In the genomic region with DNA sequence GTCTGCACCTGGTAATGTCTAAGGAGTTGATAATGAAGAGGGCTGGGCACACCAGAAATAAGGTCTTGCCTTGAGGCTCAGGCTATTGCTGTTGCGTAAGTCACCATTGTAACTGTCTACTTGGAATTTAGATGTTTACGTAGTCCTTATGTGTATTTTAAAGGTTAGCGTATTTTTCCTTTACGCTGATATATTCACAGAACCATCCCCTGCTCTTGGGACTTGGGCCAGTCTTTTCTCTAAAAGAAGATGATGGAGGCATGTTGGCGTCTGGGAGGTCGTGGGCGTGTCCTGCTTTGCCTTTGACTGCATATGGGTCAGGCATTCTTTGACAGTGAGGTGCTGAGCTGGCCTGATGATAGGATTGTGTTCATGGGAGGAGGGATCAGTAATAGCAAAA, we compare ENCODE assay signal across 23 cellular contexts. TPM values are rescaled to one million over a fixed set of nuclear protein-coding genes. Genes with fewer than 3 reads are reported as not detected.
A peak's percentile ranks its signal among the peaks of the same experiment; 100 is the strongest.
DNase-seq lines count a peak whose midpoint lies in the region; ATAC-seq and TF ChIP-seq lines count a peak whose summit lies in the region.
"Had no signal": no experiment of that assay in that cellular context is flagged by ENCODE, and none has a peak within 500 bp of the region (broad histone marks: within the 10 kb centered on the region; RNA-seq: fewer than 3 reads in every experiment).

No MANE protein-coding gene starts in this region.

- in situ Hi-C loops in mammary epithelial cell (cut with MboI; ENCODE audit: low sequenced_read_pairs in 2 of 2), result no loop called here

- peak; percentile 39 for ATAC-seq in omental fat pad (ENCODE audit: low FRiP score)
- ATAC-seq: CD8-positive, alpha-beta T cell; GM12878 had no signal

- no peak overlapping the region for H2AFZ ChIP-seq in mammary epithelial cell (ENCODE audit: low read depth, low read length)

- CTCF ChIA-PET in MCF 10A (lab: Yijun Ruan, JAX) (no interaction called here), mammary epithelial cell (lab: Charles Lee; ENCODE audit: low non-redundant PET) (no interaction called here)

- WGBS in mammary epithelial cell (ENCODE audit: low coverage, missing lambda C conversion rate), result 86% methylated on average over 7 of the region's 7 CpGs

- peak; percentile 17 for DNase-seq in MCF 10A (ENCODE audit: unreplicated experiment)
- DNase-seq in mammary epithelial cell, result no peak
- DNase-seq in NCI-H226, result peak; percentile 79
- peak; percentile 20 for DNase-seq in fibroblast of mammary gland (ENCODE audit: low read depth)
- DNase-seq in omental fat pad (ENCODE audit: low spot score), result no peak
- DNase-seq in NCI-H526 (lab: John Stamatoyannopoulos, UW), result no peak
- DNase-seq in NOMO-1 (lab: John Stamatoyannopoulos, UW; ENCODE audit: unreplicated experiment in 2 of 2), result no peak
- DNase-seq in NCI-H510A treated with DMSO at 0.1 percent for 48 hours (lab: John Stamatoyannopoulos, UW), result no peak
- DNase-seq: activated CD4-positive, alpha-beta T cell treated with anti-CD3 and anti-CD28 coated beads for 48 hours; activated T-cell treated with anti-CD3 and anti-CD28 coated beads for 4 hours; CD8-positive, alpha-beta T cell; heart right ventricle; left cardiac atrium; NCI-H1436 treated with DMSO at 0.1 percent for 48 hours; NCI-H446; stomach; T1000 had no signal

- no peaks in the 10 kb centered on the region for H3K9me3 ChIP-seq in mammary epithelial cell (replicated peaks; ENCODE audit: insufficient read depth, low read length)
- H3K9me3 ChIP-seq: heart right ventricle, stomach had no signal

- no peaks in the 10 kb centered on the region for H3K27me3 Mint-ChIP-seq in MCF 10A (ENCODE audit: insufficient read depth, unreplicated experiment)
- H3K27me3 Mint-ChIP-seq: central memory CD8-positive, alpha-beta T cell; progenitor cell of endocrine pancreas had no signal

- H3K4me3 ChIP-seq in mammary epithelial cell (replicated peaks in 1 of 3; ENCODE audit: insufficient read depth in 1 of 3, low read depth in 2 of 3, low read length in 3 of 3) (no peak overlapping the region), fibroblast of mammary gland (ENCODE audit: control insufficient read depth, low read depth, low read length) (no peak overlapping the region)
- H3K4me3 ChIP-seq: GM12878, heart right ventricle, SJSA1, stomach had no signal

- peaks cover 72% of the 10 kb centered on the region for H3K79me2 ChIP-seq in mammary epithelial cell (ENCODE audit: insufficient read depth, low read length)

- dilution Hi-C loops in mammary epithelial cell (cut with HindIII; ENCODE audit: low sequenced_read_pairs), result no loop called here

- H3K27ac ChIP-seq in mammary epithelial cell (ENCODE audit: insufficient read depth, low read depth, low read length), result no peak overlapping the region
- H3K27ac ChIP-seq: heart right ventricle, KMS-11, SJSA1, stomach had no signal

- H3K4me2 ChIP-seq in mammary epithelial cell (ENCODE audit: insufficient read depth, low read depth, low read length), result no peak overlapping the region
- H3K4me2 ChIP-seq: KMS-11 had no signal

- H3K4me1 Mint-ChIP-seq in MCF 10A (ENCODE audit: insufficient read depth, unreplicated experiment), result peaks cover 18% of the 10 kb centered on the region

- peaks cover 12% of the 10 kb centered on the region for H3K36me3 ChIP-seq in mammary epithelial cell (ENCODE audit: insufficient read depth, low read length)

- H3K27ac Mint-ChIP-seq in MCF 10A (ENCODE audit: low read depth, unreplicated experiment), result peak overlapping the region; percentile 14
- H3K27ac Mint-ChIP-seq: CD8-positive, alpha-beta T cell; progenitor cell of endocrine pancreas had no signal

- no peaks in the 10 kb centered on the region for H4K20me1 ChIP-seq in mammary epithelial cell (ENCODE audit: insufficient read depth, low read length)

- H3K4me1 ChIP-seq in mammary epithelial cell (ENCODE audit: insufficient read depth, low read length), result peaks cover 3% of the 10 kb centered on the region
- H3K4me1 ChIP-seq: SJSA1 had no signal

- POLR2A ChIA-PET in MCF 10A (lab: Yijun Ruan, JAX), result interaction anchor here (1.0 to 1.8 kb wide), 2 partner anchors 10 to 18 kb away, joined by 3 to 4 read pairs; no protein-coding TSS in a partner anchor

- no peak for TF ChIP-seq CTCF in MCF 10A (IDR thresholded peaks at IDR 0.05; ENCODE audit: unreplicated experiment)
- no peak for TF ChIP-seq CTCF in mammary epithelial cell (conservative IDR thresholded peaks at IDR 0.05 in 1 of 2, IDR thresholded peaks at IDR 0.05 in 1 of 2; ENCODE audit: extremely low read depth in 1 of 2, insufficient read depth in 1 of 2, low read depth in 1 of 2, low read length in 2 of 2)
- TF ChIP-seq CTCF in fibroblast of mammary gland (conservative IDR thresholded peaks at IDR 0.05; ENCODE audit: control insufficient read depth, insufficient read depth, low read depth, low read length), result no peak
- TF ChIP-seq CTCF in omental fat pad (IDR thresholded peaks at IDR 0.05), result no peak

- BruUV-seq in MCF 10A (replicated peaks; lab: Mats Ljungman, UMichigan), result no TSS peak
- BruUV-seq in mammary epithelial cell (replicated peaks; lab: Mats Ljungman, UMichigan), result no TSS peak

- no peaks in the 10 kb centered on the region for H3K27me3 ChIP-seq in mammary epithelial cell (ENCODE audit: insufficient read depth, low read length)
- H3K27me3 ChIP-seq: heart right ventricle, SJSA1, stomach had no signal

- intact Hi-C loops in MCF 10A (cut with micrococcal nuclease) (no loop called here), mammary epithelial cell (cut with micrococcal nuclease) (loop anchor here (10.0 kb wide), 1 partner anchor 556 kb away; no protein-coding TSS in a partner anchor)

- H3K9me3 Mint-ChIP-seq in MCF 10A (ENCODE audit: unreplicated experiment), result no peaks in the 10 kb centered on the region
- H3K9me3 Mint-ChIP-seq: CD8-positive, alpha-beta T cell; central memory CD8-positive, alpha-beta T cell had no signal

- H3K9ac ChIP-seq in mammary epithelial cell (ENCODE audit: insufficient read depth, low read length), result no peak overlapping the region
- H3K9ac ChIP-seq: KMS-11 had no signal

- H3K36me3 Mint-ChIP-seq in MCF 10A (ENCODE audit: insufficient read depth, unreplicated experiment), result peaks cover 43% of the 10 kb centered on the region

- H3K4me3 Mint-ChIP-seq in MCF 10A (ENCODE audit: unreplicated experiment), result no peak overlapping the region
- H3K4me3 Mint-ChIP-seq: CD8-positive, alpha-beta T cell; central memory CD8-positive, alpha-beta T cell had no signal

RNA-seq across cellular contexts. Expression of a gene that starts 14.8 kb away (rescaled TPM):
- total RNA-seq in MCF 10A (2022) (14.2 and 18.2 TPM in 2 replicates), mammary epithelial cell (10 to 100 TPM; 17.3 to 25.0 TPM), omental fat pad (10 to 100 TPM; 11.4 to 30.3 (median 17.4) TPM)
- 15.6 TPM for polyA plus RNA-seq in mammary epithelial cell
- 18.0 TPM for polyA minus RNA-seq in mammary epithelial cell

RNA-seq across cellular contexts. Expression of a gene that starts 22.0 kb away (rescaled TPM):
- 22.2 and 25.1 TPM in 2 replicates for total RNA-seq in MCF 10A (2022)
- 10 to 100 TPM; 54.2 to 80.3 TPM for total RNA-seq in mammary epithelial cell
- polyA plus RNA-seq in mammary epithelial cell, result 88.3 TPM
- polyA minus RNA-seq in mammary epithelial cell, result 62.7 TPM
- total RNA-seq in omental fat pad, result 10 to 100 TPM; 29.8 to 67.5 (median 60.4) TPM

RNA-seq across cellular contexts. Expression of a gene that starts 45.3 kb away (rescaled TPM):
- total RNA-seq in MCF 10A (2022), result not detected in 2 replicates
- not detected for total RNA-seq in mammary epithelial cell
- not detected for polyA plus RNA-seq in mammary epithelial cell
- polyA minus RNA-seq in mammary epithelial cell, result not detected
- total RNA-seq in omental fat pad, result not detected
- total RNA-seq: CD8-positive, alpha-beta T cell; G401; GM12878; left cardiac atrium; progenitor cell of endocrine pancreas; SJSA1 had no signal
- polyA plus RNA-seq: stomach had no signal

Comparison
In these comparisons a context has a peak if more than half of its experiments do, and no peak if none do; other contexts are left out.
1. DNase-seq: peak in MCF 10A (single experiment), NCI-H226 (single experiment) and fibroblast of mammary gland (single experiment); none in mammary epithelial cell (single experiment), omental fat pad (single experiment), NCI-H526 (0 of 2), NOMO-1 (0 of 2) and NCI-H510A treated with DMSO at 0.1 percent for 48 hours (single experiment).